In the genomic region with DNA sequence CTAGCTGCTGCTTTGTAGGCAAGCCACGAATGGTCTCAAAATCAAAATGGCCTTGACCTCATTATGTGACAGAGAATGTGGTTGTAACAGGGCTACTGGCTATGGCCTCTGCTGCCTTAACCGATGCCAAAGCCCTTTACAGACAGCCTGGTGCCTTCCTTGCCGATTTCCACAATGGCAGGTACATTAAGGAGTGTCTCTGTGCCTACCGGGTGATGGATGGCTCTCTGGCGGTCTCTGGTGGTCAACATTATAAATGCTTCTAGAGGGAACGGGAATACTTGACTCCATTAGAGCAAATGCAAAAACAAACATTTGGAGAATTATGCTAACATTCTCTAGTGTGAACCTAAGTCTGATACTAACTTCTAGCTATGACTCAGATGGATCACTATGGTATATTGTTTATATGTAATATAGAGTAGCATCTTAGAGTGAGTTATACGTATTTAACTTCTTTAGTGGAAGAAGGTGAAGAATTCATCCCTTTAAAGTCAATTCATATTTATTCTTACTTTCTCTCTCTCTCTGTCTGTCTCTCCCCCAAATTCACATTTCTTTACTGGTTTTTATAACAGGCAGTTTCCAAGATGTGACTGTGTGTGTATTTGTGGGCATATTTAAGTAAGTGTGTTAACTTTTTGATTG, we compare ENCODE assay signal across 8 cellular contexts. TPM values are rescaled to one million over a fixed set of nuclear protein-coding genes. Genes with fewer than 3 reads are reported as not detected.
DNase-seq lines count a peak whose midpoint lies in the region; ATAC-seq and TF ChIP-seq lines count a peak whose summit lies in the region.

No MANE protein-coding gene starts in this region.

- H4K91ac ChIP-seq in mesenchymal stem cell (ENCODE audit: low read length): no peak overlapping the region

- no peak overlapping the region for H4K8ac ChIP-seq in mesenchymal stem cell (ENCODE audit: low read length)

- H3K4me3 ChIP-seq in BE2C (ENCODE audit: low read depth, low read length): no peak overlapping the region
- no peak overlapping the region for H3K4me3 ChIP-seq in mesenchymal stem cell (ENCODE audit: insufficient read depth in 1 of 2, low read depth in 1 of 2, low read length in 2 of 2)

- H3K9ac ChIP-seq in mesenchymal stem cell (ENCODE audit: low read length): peak overlapping the region; percentile 42

- no peak overlapping the region for H3K23ac ChIP-seq in mesenchymal stem cell (ENCODE audit: low read length in 2 of 2)

- no peak overlapping the region for H3K4ac ChIP-seq in mesenchymal stem cell (ENCODE audit: low read depth in 1 of 2, low read length in 2 of 2)

- no peaks in the 10 kb centered on the region for H3K9me3 ChIP-seq in BE2C
- no peaks in the 10 kb centered on the region for H3K9me3 ChIP-seq in mesenchymal stem cell (ENCODE audit: control insufficient read depth, low read length)

- peak; percentile 74 for DNase-seq in BE2C
- peak; percentile 65 for DNase-seq in NCI-H460 (ENCODE audit: extremely low read depth, low read depth)
- DNase-seq in activated CD4-positive, alpha-beta T cell treated with anti-CD3 and anti-CD28 coated beads, Interleukin-2, amount 50 U/mL, for 4 hours: peak; percentile 45 to 54
- DNase-seq in effector CD4-positive, alpha-beta T cell: peak; percentile 50
- peak; percentile 70 for DNase-seq in mesenchymal stem cell
- DNase-seq in stimulated activated CD8-positive, alpha-beta memory T cell treated with anti-CD3 and anti-CD28 coated beads, Interleukin-15, amount 100 ng/mL, for 4 hours (ENCODE audit: low read depth in 2 of 2): peak; percentile 1 to 33

- no peak overlapping the region for H3K27ac ChIP-seq in mesenchymal stem cell (ENCODE audit: low read length, poor library complexity, severe bottlenecking)

- no peak overlapping the region for H2BK120ac ChIP-seq in mesenchymal stem cell (ENCODE audit: low read depth, low read length)

- H3K18ac ChIP-seq in mesenchymal stem cell (ENCODE audit: low read depth in 1 of 2, low read length in 2 of 2): no peak overlapping the region

- no peak overlapping the region for H2BK15ac ChIP-seq in mesenchymal stem cell (ENCODE audit: low read depth, poor library complexity, severe bottlenecking)

- H2BK12ac ChIP-seq in mesenchymal stem cell (ENCODE audit: low read length in 2 of 2): no peak overlapping the region

- H3K27me3 ChIP-seq in BE2C: no peaks in the 10 kb centered on the region
- H3K27me3 ChIP-seq in mesenchymal stem cell (ENCODE audit: control insufficient read depth in 1 of 2, insufficient read depth in 1 of 2, low read length in 2 of 2): no peaks in the 10 kb centered on the region

- ATAC-seq in GM19023 (IDR thresholded peaks at IDR 0.05; ENCODE audit: unreplicated experiment) (peak; percentile 96), HG03280 (IDR thresholded peaks at IDR 0.05; ENCODE audit: unreplicated experiment) (peak; percentile 90)

- no peak overlapping the region for H3K14ac ChIP-seq in mesenchymal stem cell (ENCODE audit: low read length in 2 of 2)

- no peaks in the 10 kb centered on the region for H3K79me1 ChIP-seq in mesenchymal stem cell (replicated peaks; ENCODE audit: low read length, poor library complexity, severe bottlenecking)

- peak; percentile 95 for TF ChIP-seq CTCF in BE2C (IDR thresholded peaks at IDR 0.05; ENCODE audit: low read depth, low read length)

- H2AFZ ChIP-seq in mesenchymal stem cell (ENCODE audit: low read depth, low read length): no peak overlapping the region

- H3K36me3 ChIP-seq in BE2C: no peaks in the 10 kb centered on the region
- no peaks in the 10 kb centered on the region for H3K36me3 ChIP-seq in mesenchymal stem cell (ENCODE audit: control insufficient read depth in 1 of 2, insufficient read depth in 2 of 2, low read depth in 1 of 2, low read length in 2 of 2)

- WGBS in mesenchymal stem cell: 38% methylated on average over 4 of the region's 7 CpGs

- H3K4me1 ChIP-seq in BE2C (no peaks in the 10 kb centered on the region; the same call in 1 of the 2 replicates), mesenchymal stem cell (ENCODE audit: control insufficient read depth, insufficient read depth, low read depth, low read length) (peaks cover 2% of the 10 kb centered on the region)

- no peak overlapping the region for H2AK5ac ChIP-seq in mesenchymal stem cell (ENCODE audit: low read length, severe bottlenecking)

- no peak overlapping the region for H2BK5ac ChIP-seq in mesenchymal stem cell (ENCODE audit: low read depth, low read length, poor library complexity, severe bottlenecking)

- H3K4me2 ChIP-seq in mesenchymal stem cell (ENCODE audit: low read length, poor library complexity, severe bottlenecking): no peak overlapping the region

RNA-seq across cellular contexts. Expression of a gene that starts 52.5 kb away (rescaled TPM):
- 1,242 TPM for polyA plus RNA-seq in BE2C (2012; ENCODE audit: insufficient read depth, insufficient read length, low read depth)
- 11,275 and 11,871 TPM in 2 replicates for total RNA-seq in NCI-H460 (2014; rRNA removed; shearing (Covaris generic))
- 2,015 and 3,324 TPM in 2 replicates for polyA plus RNA-seq in NCI-H460 (2014; cell fraction: nucleus; rRNA removed)
- 2,982 TPM for polyA plus RNA-seq in mesenchymal stem cell (2013, experiment 1 of 2)
- polyA plus RNA-seq in mesenchymal stem cell (2013, experiment 2 of 2): 3,039 TPM

Comparison
In these comparisons a context has a peak if more than half of its experiments do, and no peak if none do; other contexts are left out.
1. DNase-seq: peak in every context shown above with its lines; median percentile 74 in BE2C; 70 in mesenchymal stem cell; 65 in NCI-H460; 50 in effector CD4-positive, alpha-beta T cell; 50 in activated CD4-positive, alpha-beta T cell treated with anti-CD3 and anti-CD28 coated beads, Interleukin-2, amount 50 U/mL, for 4 hours; 17 in stimulated activated CD8-positive, alpha-beta memory T cell treated with anti-CD3 and anti-CD28 coated beads, Interleukin-15, amount 100 ng/mL, for 4 hours.